1 cellular context compared by ENCODE assay signal in genomic region chr19:39539519-39540332, GRCh38.
TF ChIP-seq lines count a peak whose summit lies in the region.

A gene with protein sequence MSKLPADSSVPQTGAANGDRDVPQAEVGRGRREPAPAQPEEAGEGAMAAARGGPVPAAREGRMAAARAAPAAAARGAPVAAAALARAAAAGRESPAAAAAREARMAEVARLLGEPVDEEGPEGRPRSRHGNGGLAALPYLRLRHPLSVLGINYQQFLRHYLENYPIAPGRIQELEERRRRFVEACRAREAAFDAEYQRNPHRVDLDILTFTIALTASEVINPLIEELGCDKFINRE (minus strand): TSS chr19:39540161. CDS start chr19:39540079, 82 bp downstream.

TF ChIP-seq in HepG2, 621 proteins besides CTCF, POLR2A, EP300 and RAD21 (continued from another document and continues in another):
- TF ChIP-seq, protein P1, sequence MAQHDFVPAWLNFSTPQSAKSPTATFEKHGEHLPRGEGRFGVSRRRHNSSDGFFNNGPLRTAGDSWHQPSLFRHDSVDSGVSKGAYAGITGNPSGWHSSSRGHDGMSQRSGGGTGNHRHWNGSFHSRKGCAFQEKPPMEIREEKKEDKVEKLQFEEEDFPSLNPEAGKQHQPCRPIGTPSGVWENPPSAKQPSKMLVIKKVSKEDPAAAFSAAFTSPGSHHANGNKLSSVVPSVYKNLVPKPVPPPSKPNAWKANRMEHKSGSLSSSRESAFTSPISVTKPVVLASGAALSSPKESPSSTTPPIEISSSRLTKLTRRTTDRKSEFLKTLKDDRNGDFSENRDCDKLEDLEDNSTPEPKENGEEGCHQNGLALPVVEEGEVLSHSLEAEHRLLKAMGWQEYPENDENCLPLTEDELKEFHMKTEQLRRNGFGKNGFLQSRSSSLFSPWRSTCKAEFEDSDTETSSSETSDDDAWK (CRISPR knock-in tag; IDR thresholded peaks at IDR 0.05): no peak
- TF ChIP-seq, protein P2, sequence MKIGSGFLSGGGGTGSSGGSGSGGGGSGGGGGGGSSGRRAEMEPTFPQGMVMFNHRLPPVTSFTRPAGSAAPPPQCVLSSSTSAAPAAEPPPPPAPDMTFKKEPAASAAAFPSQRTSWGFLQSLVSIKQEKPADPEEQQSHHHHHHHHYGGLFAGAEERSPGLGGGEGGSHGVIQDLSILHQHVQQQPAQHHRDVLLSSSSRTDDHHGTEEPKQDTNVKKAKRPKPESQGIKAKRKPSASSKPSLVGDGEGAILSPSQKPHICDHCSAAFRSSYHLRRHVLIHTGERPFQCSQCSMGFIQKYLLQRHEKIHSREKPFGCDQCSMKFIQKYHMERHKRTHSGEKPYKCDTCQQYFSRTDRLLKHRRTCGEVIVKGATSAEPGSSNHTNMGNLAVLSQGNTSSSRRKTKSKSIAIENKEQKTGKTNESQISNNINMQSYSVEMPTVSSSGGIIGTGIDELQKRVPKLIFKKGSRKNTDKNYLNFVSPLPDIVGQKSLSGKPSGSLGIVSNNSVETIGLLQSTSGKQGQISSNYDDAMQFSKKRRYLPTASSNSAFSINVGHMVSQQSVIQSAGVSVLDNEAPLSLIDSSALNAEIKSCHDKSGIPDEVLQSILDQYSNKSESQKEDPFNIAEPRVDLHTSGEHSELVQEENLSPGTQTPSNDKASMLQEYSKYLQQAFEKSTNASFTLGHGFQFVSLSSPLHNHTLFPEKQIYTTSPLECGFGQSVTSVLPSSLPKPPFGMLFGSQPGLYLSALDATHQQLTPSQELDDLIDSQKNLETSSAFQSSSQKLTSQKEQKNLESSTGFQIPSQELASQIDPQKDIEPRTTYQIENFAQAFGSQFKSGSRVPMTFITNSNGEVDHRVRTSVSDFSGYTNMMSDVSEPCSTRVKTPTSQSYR (CRISPR knock-in tag; IDR thresholded peaks at IDR 0.05; ENCODE audit: borderline replicate concordance): no peak
- TF ChIP-seq CBX2 (IDR thresholded peaks at IDR 0.05; ENCODE audit: low read depth, low read length) (no peak), CBX2 (CRISPR knock-in tag; IDR thresholded peaks at IDR 0.05; ENCODE audit: low read depth) (no peak), ZNF17 (CRISPR knock-in tag; IDR thresholded peaks at IDR 0.05) (no peak), ZNF761 (CRISPR knock-in tag; conservative IDR thresholded peaks at IDR 0.05) (no peak), JUND (CRISPR knock-in tag; IDR thresholded peaks at IDR 0.05) (no peak), KDM6A (CRISPR knock-in tag; IDR thresholded peaks at IDR 0.05; ENCODE audit: low read depth) (no peak), ELF3 (CRISPR knock-in tag; IDR thresholded peaks at IDR 0.05) (no peak), ZNF484 (CRISPR knock-in tag; IDR thresholded peaks at IDR 0.05; ENCODE audit: borderline replicate concordance, low read depth) (no peak), JUN (CRISPR knock-in tag; IDR thresholded peaks at IDR 0.05) (no peak), PLRG1 (conservative IDR thresholded peaks at IDR 0.05) (no peak), ZNF772 (CRISPR knock-in tag; IDR thresholded peaks at IDR 0.05) (0 out of 2 replicates have a peak, but pooled peaks have one; percentile 43), ARID5B (CRISPR knock-in tag; IDR thresholded peaks at IDR 0.05) (peak; percentile 30; the same call in 1 of the 2 replicates), ZNF766 (CRISPR knock-in tag; IDR thresholded peaks at IDR 0.05; ENCODE audit: borderline replicate concordance) (peak; percentile 75; the same call in 1 of the 2 replicates), ATF7 (IDR thresholded peaks at IDR 0.05) (no peak), ATF7 (CRISPR knock-in tag; IDR thresholded peaks at IDR 0.05) (no peak), ZNF768 (CRISPR knock-in tag; IDR thresholded peaks at IDR 0.05) (peak; percentile 65; the same call in 1 of the 2 replicates), ERF (CRISPR knock-in tag; IDR thresholded peaks at IDR 0.05) (peak; percentile 57; the same call in 1 of the 2 replicates), AHR (CRISPR knock-in tag; IDR thresholded peaks at IDR 0.05) (0 out of 2 replicates have a peak, but pooled peaks have one; percentile 39), WIZ (CRISPR knock-in tag; IDR thresholded peaks at IDR 0.05) (no peak), HCFC1 (IDR thresholded peaks at IDR 0.05; ENCODE audit: low read depth, low read length) (no peak), NFE2L2 (IDR thresholded peaks at IDR 0.05; ENCODE audit: low read length) (no peak), ZMYM4 (CRISPR knock-in tag; IDR thresholded peaks at IDR 0.05) (no peak), CHCHD3 (CRISPR knock-in tag; IDR thresholded peaks at IDR 0.05) (no peak), ZNF607 (CRISPR knock-in tag; IDR thresholded peaks at IDR 0.05; ENCODE audit: borderline replicate concordance) (no peak), ADNP (CRISPR knock-in tag; IDR thresholded peaks at IDR 0.05) (no peak), KLF11 (CRISPR knock-in tag; IDR thresholded peaks at IDR 0.05) (no peak), ZNF232 (CRISPR knock-in tag; IDR thresholded peaks at IDR 0.05; ENCODE audit: borderline replicate concordance) (peak; percentile 77; the same call in 1 of the 2 replicates), ZNF75D (CRISPR knock-in tag; IDR thresholded peaks at IDR 0.05; ENCODE audit: borderline replicate concordance) (no peak), STAG1 (CRISPR knock-in tag; IDR thresholded peaks at IDR 0.05) (peak; percentile 69), IRF2 (CRISPR knock-in tag; IDR thresholded peaks at IDR 0.05) (peak; percentile 58; the same call in 1 of the 2 replicates), MTF1 (CRISPR knock-in tag; IDR thresholded peaks at IDR 0.05) (no peak), ZBTB46 (CRISPR knock-in tag; IDR thresholded peaks at IDR 0.05; ENCODE audit: borderline replicate concordance) (no peak), ZNF781 (CRISPR knock-in tag; IDR thresholded peaks at IDR 0.05; ENCODE audit: borderline replicate concordance, not compliant biosample characterization) (no peak), NFAT5 (CRISPR knock-in tag; IDR thresholded peaks at IDR 0.05) (peak; percentile 78; the same call in 1 of the 2 replicates)
- TF ChIP-seq, protein P3, sequence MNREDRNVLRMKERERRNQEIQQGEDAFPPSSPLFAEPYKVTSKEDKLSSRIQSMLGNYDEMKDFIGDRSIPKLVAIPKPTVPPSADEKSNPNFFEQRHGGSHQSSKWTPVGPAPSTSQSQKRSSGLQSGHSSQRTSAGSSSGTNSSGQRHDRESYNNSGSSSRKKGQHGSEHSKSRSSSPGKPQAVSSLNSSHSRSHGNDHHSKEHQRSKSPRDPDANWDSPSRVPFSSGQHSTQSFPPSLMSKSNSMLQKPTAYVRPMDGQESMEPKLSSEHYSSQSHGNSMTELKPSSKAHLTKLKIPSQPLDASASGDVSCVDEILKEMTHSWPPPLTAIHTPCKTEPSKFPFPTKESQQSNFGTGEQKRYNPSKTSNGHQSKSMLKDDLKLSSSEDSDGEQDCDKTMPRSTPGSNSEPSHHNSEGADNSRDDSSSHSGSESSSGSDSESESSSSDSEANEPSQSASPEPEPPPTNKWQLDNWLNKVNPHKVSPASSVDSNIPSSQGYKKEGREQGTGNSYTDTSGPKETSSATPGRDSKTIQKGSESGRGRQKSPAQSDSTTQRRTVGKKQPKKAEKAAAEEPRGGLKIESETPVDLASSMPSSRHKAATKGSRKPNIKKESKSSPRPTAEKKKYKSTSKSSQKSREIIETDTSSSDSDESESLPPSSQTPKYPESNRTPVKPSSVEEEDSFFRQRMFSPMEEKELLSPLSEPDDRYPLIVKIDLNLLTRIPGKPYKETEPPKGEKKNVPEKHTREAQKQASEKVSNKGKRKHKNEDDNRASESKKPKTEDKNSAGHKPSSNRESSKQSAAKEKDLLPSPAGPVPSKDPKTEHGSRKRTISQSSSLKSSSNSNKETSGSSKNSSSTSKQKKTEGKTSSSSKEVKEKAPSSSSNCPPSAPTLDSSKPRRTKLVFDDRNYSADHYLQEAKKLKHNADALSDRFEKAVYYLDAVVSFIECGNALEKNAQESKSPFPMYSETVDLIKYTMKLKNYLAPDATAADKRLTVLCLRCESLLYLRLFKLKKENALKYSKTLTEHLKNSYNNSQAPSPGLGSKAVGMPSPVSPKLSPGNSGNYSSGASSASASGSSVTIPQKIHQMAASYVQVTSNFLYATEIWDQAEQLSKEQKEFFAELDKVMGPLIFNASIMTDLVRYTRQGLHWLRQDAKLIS (CRISPR knock-in tag; IDR thresholded peaks at IDR 0.05): no peak
- TF ChIP-seq, protein P4, sequence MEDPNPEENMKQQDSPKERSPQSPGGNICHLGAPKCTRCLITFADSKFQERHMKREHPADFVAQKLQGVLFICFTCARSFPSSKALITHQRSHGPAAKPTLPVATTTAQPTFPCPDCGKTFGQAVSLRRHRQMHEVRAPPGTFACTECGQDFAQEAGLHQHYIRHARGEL (CRISPR knock-in tag; IDR thresholded peaks at IDR 0.05): no peak
- TF ChIP-seq, protein P5, sequence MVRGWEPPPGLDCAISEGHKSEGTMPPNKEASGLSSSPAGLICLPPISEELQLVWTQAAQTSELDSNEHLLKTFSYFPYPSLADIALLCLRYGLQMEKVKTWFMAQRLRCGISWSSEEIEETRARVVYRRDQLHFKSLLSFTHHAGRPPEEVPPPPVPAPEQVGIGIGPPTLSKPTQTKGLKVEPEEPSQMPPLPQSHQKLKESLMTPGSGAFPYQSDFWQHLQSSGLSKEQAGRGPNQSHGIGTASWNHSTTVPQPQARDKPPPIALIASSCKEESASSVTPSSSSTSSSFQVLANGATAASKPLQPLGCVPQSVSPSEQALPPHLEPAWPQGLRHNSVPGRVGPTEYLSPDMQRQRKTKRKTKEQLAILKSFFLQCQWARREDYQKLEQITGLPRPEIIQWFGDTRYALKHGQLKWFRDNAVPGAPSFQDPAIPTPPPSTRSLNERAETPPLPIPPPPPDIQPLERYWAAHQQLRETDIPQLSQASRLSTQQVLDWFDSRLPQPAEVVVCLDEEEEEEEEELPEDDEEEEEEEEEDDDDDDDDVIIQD (CRISPR knock-in tag; IDR thresholded peaks at IDR 0.05; ENCODE audit: low read depth): 0 out of 2 replicates have a peak, but pooled peaks have one; percentile 36
